In genomic region chr16:58684354-58685083, GRCh38 we compare ENCODE assay signal across 1 cellular context.
TF ChIP-seq lines count a peak whose summit lies in the region.

SLC38A7 (minus strand) TSS chr16:58684770; CDS start chr16:58680126, 4,644 bp downstream.

TF ChIP-seq in HepG2, 621 proteins besides CTCF, POLR2A, EP300 and RAD21 (continued from another document and continues in another):
- no peak for TF ChIP-seq HOXA9 (CRISPR knock-in tag; IDR thresholded peaks at IDR 0.05; ENCODE audit: borderline replicate concordance)
- TF ChIP-seq, protein P1, sequence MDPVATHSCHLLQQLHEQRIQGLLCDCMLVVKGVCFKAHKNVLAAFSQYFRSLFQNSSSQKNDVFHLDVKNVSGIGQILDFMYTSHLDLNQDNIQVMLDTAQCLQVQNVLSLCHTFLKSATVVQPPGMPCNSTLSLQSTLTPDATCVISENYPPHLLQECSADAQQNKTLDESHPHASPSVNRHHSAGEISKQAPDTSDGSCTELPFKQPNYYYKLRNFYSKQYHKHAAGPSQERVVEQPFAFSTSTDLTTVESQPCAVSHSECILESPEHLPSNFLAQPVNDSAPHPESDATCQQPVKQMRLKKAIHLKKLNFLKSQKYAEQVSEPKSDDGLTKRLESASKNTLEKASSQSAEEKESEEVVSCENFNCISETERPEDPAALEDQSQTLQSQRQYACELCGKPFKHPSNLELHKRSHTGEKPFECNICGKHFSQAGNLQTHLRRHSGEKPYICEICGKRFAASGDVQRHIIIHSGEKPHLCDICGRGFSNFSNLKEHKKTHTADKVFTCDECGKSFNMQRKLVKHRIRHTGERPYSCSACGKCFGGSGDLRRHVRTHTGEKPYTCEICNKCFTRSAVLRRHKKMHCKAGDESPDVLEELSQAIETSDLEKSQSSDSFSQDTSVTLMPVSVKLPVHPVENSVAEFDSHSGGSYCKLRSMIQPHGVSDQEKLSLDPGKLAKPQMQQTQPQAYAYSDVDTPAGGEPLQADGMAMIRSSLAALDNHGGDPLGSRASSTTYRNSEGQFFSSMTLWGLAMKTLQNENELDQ (CRISPR knock-in tag; IDR thresholded peaks at IDR 0.05; ENCODE audit: borderline replicate concordance), result 0 out of 2 replicates have a peak, but pooled peaks have one; percentile 7
- TF ChIP-seq SUZ12 (IDR thresholded peaks at IDR 0.05; ENCODE audit: low read depth, low read length), result peak; percentile 89
- TF ChIP-seq SAP130 (CRISPR knock-in tag; IDR thresholded peaks at IDR 0.05; ENCODE audit: low read depth), result peak; percentile 100
- TF ChIP-seq ZNF10 (CRISPR knock-in tag; IDR thresholded peaks at IDR 0.05; ENCODE audit: borderline replicate concordance, low read depth), result no peak
- TF ChIP-seq, protein P2, sequence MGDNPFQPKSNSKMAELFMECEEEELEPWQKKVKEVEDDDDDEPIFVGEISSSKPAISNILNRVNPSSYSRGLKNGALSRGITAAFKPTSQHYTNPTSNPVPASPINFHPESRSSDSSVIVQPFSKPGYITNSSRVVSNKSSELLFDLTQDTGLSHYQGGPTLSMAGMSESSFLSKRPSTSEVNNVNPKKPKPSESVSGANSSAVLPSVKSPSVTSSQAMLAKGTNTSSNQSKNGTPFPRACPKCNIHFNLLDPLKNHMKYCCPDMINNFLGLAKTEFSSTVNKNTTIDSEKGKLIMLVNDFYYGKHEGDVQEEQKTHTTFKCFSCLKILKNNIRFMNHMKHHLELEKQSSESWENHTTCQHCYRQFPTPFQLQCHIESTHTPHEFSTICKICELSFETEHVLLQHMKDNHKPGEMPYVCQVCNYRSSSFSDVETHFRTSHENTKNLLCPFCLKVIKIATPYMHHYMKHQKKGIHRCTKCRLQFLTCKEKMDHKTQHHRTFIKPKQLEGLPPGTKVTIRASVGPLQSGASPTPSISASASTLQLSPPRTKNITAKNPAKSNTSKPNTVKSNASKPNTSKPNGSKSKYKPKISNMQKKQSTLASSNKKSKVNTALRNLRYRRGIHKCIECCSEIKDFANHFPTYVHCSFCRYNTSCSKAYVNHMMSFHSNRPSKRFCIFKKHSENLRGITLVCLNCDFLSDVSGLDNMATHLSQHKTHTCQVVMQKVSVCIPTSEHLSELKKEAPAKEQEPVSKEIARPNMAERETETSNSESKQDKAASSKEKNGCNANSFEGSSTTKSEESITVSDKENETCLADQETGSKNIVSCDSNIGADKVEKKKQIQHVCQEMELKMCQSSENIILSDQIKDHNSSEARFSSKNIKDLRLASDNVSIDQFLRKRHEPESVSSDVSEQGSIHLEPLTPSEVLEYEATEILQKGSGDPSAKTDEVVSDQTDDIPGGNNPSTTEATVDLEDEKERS (CRISPR knock-in tag; IDR thresholded peaks at IDR 0.05), result no peak
- peak; percentile 60; the same call in 1 of the 2 replicates for TF ChIP-seq SNAI1 (CRISPR knock-in tag; IDR thresholded peaks at IDR 0.05; ENCODE audit: borderline replicate concordance)
- no peak; the same call in 1 of the 2 replicates for TF ChIP-seq NR2F2 (IDR thresholded peaks at IDR 0.05; ENCODE audit: borderline replicate concordance, low read depth)
- TF ChIP-seq EHMT2 (IDR thresholded peaks at IDR 0.05; ENCODE audit: borderline replicate concordance, low read depth, low read length), result no peak
- peak; percentile 49; the same call in 1 of the 2 replicates for TF ChIP-seq SAFB2 (CRISPR knock-in tag; IDR thresholded peaks at IDR 0.05; ENCODE audit: borderline replicate concordance, low read depth)
- TF ChIP-seq ZSCAN12 (CRISPR knock-in tag; IDR thresholded peaks at IDR 0.05), result no peak
- TF ChIP-seq CAMTA2 (CRISPR knock-in tag; IDR thresholded peaks at IDR 0.05; ENCODE audit: borderline replicate concordance), result peak; percentile 69; the same call in 1 of the 2 replicates
- TF ChIP-seq, protein P3, sequence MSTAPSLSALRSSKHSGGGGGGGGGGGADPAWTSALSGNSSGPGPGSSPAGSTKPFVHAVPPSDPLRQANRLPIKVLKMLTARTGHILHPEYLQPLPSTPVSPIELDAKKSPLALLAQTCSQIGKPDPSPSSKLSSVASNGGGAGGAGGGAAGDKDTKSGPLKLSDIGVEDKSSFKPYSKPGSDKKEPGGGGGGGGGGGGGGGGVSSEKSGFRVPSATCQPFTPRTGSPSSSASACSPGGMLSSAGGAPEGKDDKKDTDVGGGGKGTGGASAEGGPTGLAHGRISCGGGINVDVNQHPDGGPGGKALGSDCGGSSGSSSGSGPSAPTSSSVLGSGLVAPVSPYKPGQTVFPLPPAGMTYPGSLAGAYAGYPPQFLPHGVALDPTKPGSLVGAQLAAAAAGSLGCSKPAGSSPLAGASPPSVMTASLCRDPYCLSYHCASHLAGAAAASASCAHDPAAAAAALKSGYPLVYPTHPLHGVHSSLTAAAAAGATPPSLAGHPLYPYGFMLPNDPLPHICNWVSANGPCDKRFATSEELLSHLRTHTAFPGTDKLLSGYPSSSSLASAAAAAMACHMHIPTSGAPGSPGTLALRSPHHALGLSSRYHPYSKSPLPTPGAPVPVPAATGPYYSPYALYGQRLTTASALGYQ (CRISPR knock-in tag; IDR thresholded peaks at IDR 0.05), result peak; percentile 78
- 0 out of 2 replicates have a peak, but pooled peaks have one; percentile 70 for TF ChIP-seq WIZ (CRISPR knock-in tag; IDR thresholded peaks at IDR 0.05)
- peak; percentile 87 for TF ChIP-seq ARNTL (CRISPR knock-in tag; IDR thresholded peaks at IDR 0.05)
- 0 out of 2 replicates have a peak, but pooled peaks have one; percentile 72 for TF ChIP-seq PAWR (CRISPR knock-in tag; IDR thresholded peaks at IDR 0.05; ENCODE audit: borderline replicate concordance)
- TF ChIP-seq ZFAT (CRISPR knock-in tag; conservative IDR thresholded peaks at IDR 0.05), result 0 out of 2 replicates have a peak, but pooled peaks have one; percentile 35
- TF ChIP-seq HMGA1 (CRISPR knock-in tag; conservative IDR thresholded peaks at IDR 0.05), result no peak
- TF ChIP-seq ZNF430 (CRISPR knock-in tag; IDR thresholded peaks at IDR 0.05), result peak; percentile 53; the same call in 1 of the 2 replicates
- TF ChIP-seq, protein P4, sequence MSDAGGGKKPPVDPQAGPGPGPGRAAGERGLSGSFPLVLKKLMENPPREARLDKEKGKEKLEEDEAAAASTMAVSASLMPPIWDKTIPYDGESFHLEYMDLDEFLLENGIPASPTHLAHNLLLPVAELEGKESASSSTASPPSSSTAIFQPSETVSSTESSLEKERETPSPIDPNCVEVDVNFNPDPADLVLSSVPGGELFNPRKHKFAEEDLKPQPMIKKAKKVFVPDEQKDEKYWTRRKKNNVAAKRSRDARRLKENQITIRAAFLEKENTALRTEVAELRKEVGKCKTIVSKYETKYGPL (CRISPR knock-in tag; IDR thresholded peaks at IDR 0.05), result no peak; the same call in 1 of the 2 replicates
- TF ChIP-seq, protein P5, sequence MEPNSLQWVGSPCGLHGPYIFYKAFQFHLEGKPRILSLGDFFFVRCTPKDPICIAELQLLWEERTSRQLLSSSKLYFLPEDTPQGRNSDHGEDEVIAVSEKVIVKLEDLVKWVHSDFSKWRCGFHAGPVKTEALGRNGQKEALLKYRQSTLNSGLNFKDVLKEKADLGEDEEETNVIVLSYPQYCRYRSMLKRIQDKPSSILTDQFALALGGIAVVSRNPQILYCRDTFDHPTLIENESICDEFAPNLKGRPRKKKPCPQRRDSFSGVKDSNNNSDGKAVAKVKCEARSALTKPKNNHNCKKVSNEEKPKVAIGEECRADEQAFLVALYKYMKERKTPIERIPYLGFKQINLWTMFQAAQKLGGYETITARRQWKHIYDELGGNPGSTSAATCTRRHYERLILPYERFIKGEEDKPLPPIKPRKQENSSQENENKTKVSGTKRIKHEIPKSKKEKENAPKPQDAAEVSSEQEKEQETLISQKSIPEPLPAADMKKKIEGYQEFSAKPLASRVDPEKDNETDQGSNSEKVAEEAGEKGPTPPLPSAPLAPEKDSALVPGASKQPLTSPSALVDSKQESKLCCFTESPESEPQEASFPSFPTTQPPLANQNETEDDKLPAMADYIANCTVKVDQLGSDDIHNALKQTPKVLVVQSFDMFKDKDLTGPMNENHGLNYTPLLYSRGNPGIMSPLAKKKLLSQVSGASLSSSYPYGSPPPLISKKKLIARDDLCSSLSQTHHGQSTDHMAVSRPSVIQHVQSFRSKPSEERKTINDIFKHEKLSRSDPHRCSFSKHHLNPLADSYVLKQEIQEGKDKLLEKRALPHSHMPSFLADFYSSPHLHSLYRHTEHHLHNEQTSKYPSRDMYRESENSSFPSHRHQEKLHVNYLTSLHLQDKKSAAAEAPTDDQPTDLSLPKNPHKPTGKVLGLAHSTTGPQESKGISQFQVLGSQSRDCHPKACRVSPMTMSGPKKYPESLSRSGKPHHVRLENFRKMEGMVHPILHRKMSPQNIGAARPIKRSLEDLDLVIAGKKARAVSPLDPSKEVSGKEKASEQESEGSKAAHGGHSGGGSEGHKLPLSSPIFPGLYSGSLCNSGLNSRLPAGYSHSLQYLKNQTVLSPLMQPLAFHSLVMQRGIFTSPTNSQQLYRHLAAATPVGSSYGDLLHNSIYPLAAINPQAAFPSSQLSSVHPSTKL (CRISPR knock-in tag; IDR thresholded peaks at IDR 0.05), result peak; percentile 59
- no peak for TF ChIP-seq ZNF101 (CRISPR knock-in tag; IDR thresholded peaks at IDR 0.05; ENCODE audit: borderline replicate concordance, low read depth)
- peak; percentile 78 for TF ChIP-seq POLR2G (IDR thresholded peaks at IDR 0.05; ENCODE audit: low read depth, low read length)
- no peak for TF ChIP-seq MAZ (IDR thresholded peaks at IDR 0.05; ENCODE audit: borderline replicate concordance, low read depth, low read length)
- peak; percentile 87 for TF ChIP-seq MAZ (CRISPR knock-in tag; IDR thresholded peaks at IDR 0.05; ENCODE audit: low read depth)
- peak; percentile 67; the same call in 1 of the 2 replicates for TF ChIP-seq ZHX1 (CRISPR knock-in tag; IDR thresholded peaks at IDR 0.05; ENCODE audit: low read depth)
- TF ChIP-seq SPEN (CRISPR knock-in tag; IDR thresholded peaks at IDR 0.05; ENCODE audit: low read depth), result peak; percentile 92
- no peak for TF ChIP-seq ZNF678 (CRISPR knock-in tag; IDR thresholded peaks at IDR 0.05)
- TF ChIP-seq, protein P6, sequence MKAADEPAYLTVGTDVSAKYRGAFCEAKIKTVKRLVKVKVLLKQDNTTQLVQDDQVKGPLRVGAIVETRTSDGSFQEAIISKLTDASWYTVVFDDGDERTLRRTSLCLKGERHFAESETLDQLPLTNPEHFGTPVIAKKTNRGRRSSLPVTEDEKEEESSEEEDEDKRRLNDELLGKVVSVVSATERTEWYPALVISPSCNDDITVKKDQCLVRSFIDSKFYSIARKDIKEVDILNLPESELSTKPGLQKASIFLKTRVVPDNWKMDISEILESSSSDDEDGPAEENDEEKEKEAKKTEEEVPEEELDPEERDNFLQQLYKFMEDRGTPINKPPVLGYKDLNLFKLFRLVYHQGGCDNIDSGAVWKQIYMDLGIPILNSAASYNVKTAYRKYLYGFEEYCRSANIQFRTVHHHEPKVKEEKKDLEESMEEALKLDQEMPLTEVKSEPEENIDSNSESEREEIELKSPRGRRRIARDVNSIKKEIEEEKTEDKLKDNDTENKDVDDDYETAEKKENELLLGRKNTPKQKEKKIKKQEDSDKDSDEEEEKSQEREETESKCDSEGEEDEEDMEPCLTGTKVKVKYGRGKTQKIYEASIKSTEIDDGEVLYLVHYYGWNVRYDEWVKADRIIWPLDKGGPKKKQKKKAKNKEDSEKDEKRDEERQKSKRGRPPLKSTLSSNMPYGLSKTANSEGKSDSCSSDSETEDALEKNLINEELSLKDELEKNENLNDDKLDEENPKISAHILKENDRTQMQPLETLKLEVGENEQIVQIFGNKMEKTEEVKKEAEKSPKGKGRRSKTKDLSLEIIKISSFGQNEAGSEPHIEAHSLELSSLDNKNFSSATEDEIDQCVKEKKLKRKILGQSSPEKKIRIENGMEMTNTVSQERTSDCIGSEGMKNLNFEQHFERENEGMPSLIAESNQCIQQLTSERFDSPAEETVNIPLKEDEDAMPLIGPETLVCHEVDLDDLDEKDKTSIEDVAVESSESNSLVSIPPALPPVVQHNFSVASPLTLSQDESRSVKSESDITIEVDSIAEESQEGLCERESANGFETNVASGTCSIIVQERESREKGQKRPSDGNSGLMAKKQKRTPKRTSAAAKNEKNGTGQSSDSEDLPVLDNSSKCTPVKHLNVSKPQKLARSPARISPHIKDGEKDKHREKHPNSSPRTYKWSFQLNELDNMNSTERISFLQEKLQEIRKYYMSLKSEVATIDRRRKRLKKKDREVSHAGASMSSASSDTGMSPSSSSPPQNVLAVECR (CRISPR knock-in tag; IDR thresholded peaks at IDR 0.05; ENCODE audit: borderline replicate concordance), result peak; percentile 98
- TF ChIP-seq FOXA1 (IDR thresholded peaks at IDR 0.05), result no peak
- TF ChIP-seq FOXA1 (CRISPR knock-in tag; IDR thresholded peaks at IDR 0.05), result peak; percentile 43; the same call in 1 of the 2 replicates
- peak; percentile 69; the same call in 1 of the 2 replicates for TF ChIP-seq ZNF138 (CRISPR knock-in tag; IDR thresholded peaks at IDR 0.05; ENCODE audit: low read depth)
- TF ChIP-seq FOXK1 (CRISPR knock-in tag; IDR thresholded peaks at IDR 0.05; ENCODE audit: borderline replicate concordance, low read depth), result peak; percentile 96
- peak; percentile 100 for TF ChIP-seq THAP11 (CRISPR knock-in tag; IDR thresholded peaks at IDR 0.05)
- TF ChIP-seq ZNF207 (IDR thresholded peaks at IDR 0.05; ENCODE audit: borderline replicate concordance), result no peak
- 0 out of 2 replicates have a peak, but pooled peaks have one; percentile 27 for TF ChIP-seq SMAD1 (CRISPR knock-in tag; IDR thresholded peaks at IDR 0.05; ENCODE audit: borderline replicate concordance, low read depth)
- no peak for TF ChIP-seq SNAPC5 (CRISPR knock-in tag; IDR thresholded peaks at IDR 0.05; ENCODE audit: borderline replicate concordance)
